17 cellular contexts compared by ENCODE assay signal in genomic region chr17:15958484-15958854, GRCh38. TPM values are rescaled to one million over a fixed set of nuclear protein-coding genes. Genes with fewer than 3 reads are reported as not detected.
DNase-seq lines count a peak whose midpoint lies in the region; ATAC-seq, FAIRE-seq and TF ChIP-seq lines count a peak whose summit lies in the region.
"Had no signal": no experiment of that assay in that cellular context is flagged by ENCODE, and none has a peak within 500 bp of the region (broad histone marks: within the 10 kb centered on the region; RNA-seq: fewer than 3 reads in every experiment).

No MANE protein-coding gene starts in this region.

- RAD21 ChIA-PET in HCT116 (lab: Charles Lee; ENCODE audit: low non-redundant PET in 1 of 2, low total read pairs in 2 of 2, uncharacterized antibody in 2 of 2, unreplicated experiment in 2 of 2), result interaction anchor here (0.9 to 1.6 kb wide), 2 partner anchors 9 to 13 kb away, joined by 3 read pairs; no protein-coding TSS in a partner anchor

- H4K20me1 ChIP-seq in HCT116 (ENCODE audit: insufficient read depth), result no peaks in the 10 kb centered on the region

- TF ChIP-seq CTCF in A549 (IDR thresholded peaks at IDR 0.05) (no peak), HCT116 (IDR thresholded peaks at IDR 0.05 in 2 of 3, conservative IDR thresholded peaks at IDR 0.05 in 1 of 3; ENCODE audit: borderline replicate concordance in 1 of 3, insufficient read depth in 1 of 3, low read depth in 2 of 3, low read length in 2 of 3) (no peak), left lung (IDR thresholded peaks at IDR 0.05) (no peak), right atrium auricular region (IDR thresholded peaks at IDR 0.05) (no peak)

- H3K27ac Mint-ChIP-seq in activated T-helper 17 cell treated with anti-CD3 and anti-CD28 coated beads, Interleukin-2, amount 50 U/mL, for 72 hours, result peak overlapping the region; percentile 77
- H3K27ac Mint-ChIP-seq: memory B cell had no signal

- H3K9me3 ChIP-seq in A549, result no peaks in the 10 kb centered on the region
- no peaks in the 10 kb centered on the region for H3K9me3 ChIP-seq in HCT116 (ENCODE audit: control insufficient read depth in 1 of 2, insufficient read depth in 1 of 2, low read depth in 1 of 2, low read length in 2 of 2)
- no peaks in the 10 kb centered on the region for H3K9me3 ChIP-seq in left lung
- H3K9me3 ChIP-seq in right atrium auricular region, result no peaks in the 10 kb centered on the region

- H3K36me3 Mint-ChIP-seq in activated T-helper 17 cell treated with anti-CD3 and anti-CD28 coated beads, Interleukin-2, amount 50 U/mL, for 72 hours (ENCODE audit: low read depth), result no peaks in the 10 kb centered on the region
- H3K36me3 Mint-ChIP-seq: memory B cell had no signal

- no peaks in the 10 kb centered on the region for H3K27me3 ChIP-seq in HCT116 (ENCODE audit: insufficient read depth, low read length)
- no peaks in the 10 kb centered on the region for H3K27me3 ChIP-seq in left lung
- H3K27me3 ChIP-seq in right atrium auricular region, result no peaks in the 10 kb centered on the region

- H3K9me2 ChIP-seq in HCT116 (ENCODE audit: insufficient read depth), result no peaks in the 10 kb centered on the region

- no peak overlapping the region for H2AFZ ChIP-seq in HCT116 (ENCODE audit: low read depth, low read length, poor library complexity, severe bottlenecking)
- H2AFZ ChIP-seq: parathyroid adenoma had no signal

- TF ChIP-seq RAD21 in A549 (conservative IDR thresholded peaks at IDR 0.05 in 1 of 2, IDR thresholded peaks at IDR 0.05 in 1 of 2) (no peak), HCT116 (IDR thresholded peaks at IDR 0.05; ENCODE audit: low read depth) (no peak)

- peak overlapping the region; percentile 50 for H3K4me3 Mint-ChIP-seq in activated T-helper 17 cell treated with anti-CD3 and anti-CD28 coated beads, Interleukin-2, amount 50 U/mL, for 72 hours
- H3K4me3 Mint-ChIP-seq: memory B cell; T-helper 1 cell treated with Interleukin-12 subunit alpha and Interleukin-12 subunit beta and Interleukin-4 antibody, amounts not matched to agents 30 μg/mL and 1 μg/mL, for 36 hours had no signal

- H3K27me3 Mint-ChIP-seq in activated T-helper 17 cell treated with anti-CD3 and anti-CD28 coated beads, Interleukin-2, amount 50 U/mL, for 72 hours, result peaks cover 25% of the 10 kb centered on the region

- no TSS peak for BruUV-seq in HCT116 (replicated peaks; lab: Mats Ljungman, UMichigan)

- peaks cover 38% of the 10 kb centered on the region for H3K4me1 Mint-ChIP-seq in activated T-helper 17 cell treated with anti-CD3 and anti-CD28 coated beads, Interleukin-2, amount 50 U/mL, for 72 hours

- H3K9ac ChIP-seq in HCT116 (ENCODE audit: low read length), result peak overlapping the region; percentile 79
- H3K9ac ChIP-seq: parathyroid adenoma had no signal

- peaks cover 92% of the 10 kb centered on the region for H3K79me2 ChIP-seq in HCT116 (ENCODE audit: insufficient read depth, low read length)
- H3K79me2 ChIP-seq: parathyroid adenoma had no signal

- CTCF ChIA-PET in A549 (lab: Yijun Ruan, JAX), result interaction anchor here (1.1 to 8.2 kb wide), 6 partner anchors 9 to 130 kb away, joined by 3 to 72 read pairs (median 10); partner anchors contain the start of genes ADORA2B, TTC19 and ZSWIM7
- CTCF ChIA-PET in HCT116 (lab: Charles Lee), result no interaction called here

- 94% methylated on average over 4 of the region's 4 CpGs for WGBS in A549 (ENCODE audit: missing lambda C conversion rate)

- H3K27ac ChIP-seq in A549 (peak overlapping the region; percentile 69 to 73), HCT116 (ENCODE audit: low read depth, low read length) (peak overlapping the region; percentile 92), left lung (peak overlapping the region; percentile 45 to 76), right atrium auricular region (no peak overlapping the region)
- H3K27ac ChIP-seq: parathyroid adenoma had no signal

- no peak for DNase-seq in A549 (ENCODE audit: low read depth in 1 of 2, low spot score in 1 of 2)
- no peak for DNase-seq in HCT116 (ENCODE audit: low read depth, low spot score)
- no peak for DNase-seq in left lung
- DNase-seq in kidney glomerular epithelial cell (lab: John Stamatoyannopoulos, UW), result no peak
- DNase-seq in right atrium auricular region (ENCODE audit: low spot score), result no peak
- no peak for DNase-seq in amygdala (lab: John Stamatoyannopoulos, UW)
- DNase-seq: C1 segment of cervical spinal cord; KG1; NCI-H2081; stimulated activated CD4-positive, alpha-beta T cell treated with anti-CD3 and anti-CD28 coated beads, Interleukin-4, amount 100 ng/mL, for 1 hour had no signal

- no peak overlapping the region for H3K4me3 ChIP-seq in A549
- H3K4me3 ChIP-seq in HCT116 (replicated peaks in 1 of 2; ENCODE audit: low read depth in 1 of 2, low read length in 2 of 2), result peak overlapping the region in 1 of 2 experiments; percentile 16; a peak in 2 of 4 replicates
- no peak overlapping the region for H3K4me3 ChIP-seq in left lung
- no peak overlapping the region for H3K4me3 ChIP-seq in right atrium auricular region

- intact Hi-C loops in HCT116 (cut with micrococcal nuclease) (loop anchor here (5.0 kb wide), 1 partner anchor 424 kb away; the partner anchor contains the start of gene UBB), left lung (cut with DNase I) (no loop called here)

- TF ChIP-seq EP300 in A549 (IDR thresholded peaks at IDR 0.05), result no peak

- H3K36me3 ChIP-seq in HCT116 (ENCODE audit: control insufficient read depth in 1 of 2, insufficient read depth in 2 of 2, low read length in 2 of 2) (peaks cover 0 to 4% of the 10 kb centered on the region in 2 experiments; a peak in 1 of 4 replicates), left lung (no peaks in the 10 kb centered on the region), right atrium auricular region (no peaks in the 10 kb centered on the region)

- no peak for TF ChIP-seq POLR2A in A549 (IDR thresholded peaks at IDR 0.05; ENCODE audit: low read length)
- TF ChIP-seq POLR2A in HCT116 (IDR thresholded peaks at IDR 0.05; ENCODE audit: borderline replicate concordance, extremely low read depth, insufficient read depth, insufficient read length), result no peak

- H3K9me3 Mint-ChIP-seq in activated T-helper 17 cell treated with anti-CD3 and anti-CD28 coated beads, Interleukin-2, amount 50 U/mL, for 72 hours, result no peaks in the 10 kb centered on the region
- H3K9me3 Mint-ChIP-seq: memory B cell; T-helper 1 cell treated with Interleukin-12 subunit alpha and Interleukin-12 subunit beta and Interleukin-4 antibody, amounts not matched to agents 30 μg/mL and 1 μg/mL, for 36 hours had no signal

- peak overlapping the region; percentile 58 for H3K4me2 ChIP-seq in A549
- H3K4me2 ChIP-seq in HCT116 (ENCODE audit: low read length), result peak overlapping the region; percentile 80

- POLR2A ChIA-PET in A549 (lab: Yijun Ruan, JAX) (interaction anchor here (1.5 kb wide), 1 partner anchor 41 kb away, joined by 15 read pairs; the partner anchor contains the start of genes TTC19 and ZSWIM7), HCT116 (lab: Charles Lee) (interaction anchor here (1.2 to 2.3 kb wide), 3 partner anchors 9 to 41 kb away, joined by 8 to 20 read pairs (median 9); partner anchors contain the start of genes ADORA2B, TTC19 and ZSWIM7)

- FAIRE-seq in A549 (lab: Jason Lieb, UNC), result no peak
- FAIRE-seq: bronchial epithelial cell, G401.6 had no signal

- H3K4me1 ChIP-seq in A549 (peaks cover 45% of the 10 kb centered on the region), HCT116 (ENCODE audit: control insufficient read depth in 1 of 2, insufficient read depth in 2 of 2, low read length in 2 of 2) (peaks cover 85 to 97% of the 10 kb centered on the region in 2 experiments), left lung (peaks cover 14 to 32% of the 10 kb centered on the region in 2 donors), right atrium auricular region (peaks cover 0 to 3% of the 10 kb centered on the region in 2 donors)
- H3K4me1 ChIP-seq: parathyroid adenoma had no signal

- ATAC-seq in A549 (peak; percentile 35 to 46; a peak in 5 of 6 replicates), HCT116 (no peak), left lung (no peak), HG03135 (IDR thresholded peaks at IDR 0.05; ENCODE audit: unreplicated experiment) (no peak)
- no peak for ATAC-seq in activated T-helper 17 cell treated with anti-CD3 and anti-CD28 coated beads, Interleukin-2, amount 50 U/mL, for 72 hours (replicated peaks)

RNA-seq across cellular contexts. Expression of gene ADORA2B, which starts 13.5 kb away (rescaled TPM):
- polyA plus RNA-seq in A549 (2011; rRNA removed) (10.2 and 14.4 TPM in 2 replicates), A549 (2017; fragmentation: RNase III; extraction: RNeasy Plus Mini Kit Qiagen cat#74134 plus additional on column Dnase treatment) (5.7 to 6.3 TPM (median 6.2 TPM) in 3 replicates)
- polyA plus RNA-seq in A549 (2012; cell fraction: cytosol; rRNA removed), result 6.1 and 8.5 TPM in 2 replicates
- 7.3 and 7.9 TPM in 2 replicates for polyA plus RNA-seq in A549 (2012; cell fraction: nucleus; rRNA removed)
- polyA minus RNA-seq in A549 (2011; rRNA and poly(A)+ RNA removed), result 10.2 and 14.4 TPM in 2 replicates
- total RNA-seq in HCT116 (2021; ENCODE audit: unreplicated experiment) (47.5 TPM), left lung (10 to 100 TPM in 1 of 2 donors, 1 to 10 TPM in 1; 5.2 to 12.2 TPM), right atrium auricular region (1 to 10 TPM in 1 of 2 donors, under 1 TPM in 1; 0.59 to 1.0 TPM)
- polyA plus RNA-seq in HCT116 (2012), result 46.0 and 48.3 TPM in 2 replicates
- 1 to 10 TPM in 1 of 2 donors, under 1 TPM in 1; 0.19 to 3.4 TPM for total RNA-seq in activated T-helper 17 cell treated with anti-CD3 and anti-CD28 coated beads, Interleukin-2, amount 50 U/mL, for 72 hours

RNA-seq across cellular contexts. Expression of gene ZSWIM7, which starts 41.0 kb away (rescaled TPM):
- polyA plus RNA-seq in A549 (2011; rRNA removed), result 65.5 and 72.7 TPM in 2 replicates
- 69.6 and 76.1 TPM in 2 replicates for polyA plus RNA-seq in A549 (2012; cell fraction: cytosol; rRNA removed)
- polyA plus RNA-seq in A549 (2012; cell fraction: nucleus; rRNA removed), result 33.4 and 40.0 TPM in 2 replicates
- 56.1 to 62.9 TPM (median 60.0 TPM) in 3 replicates for polyA plus RNA-seq in A549 (2017; fragmentation: RNase III; extraction: RNeasy Plus Mini Kit Qiagen cat#74134 plus additional on column Dnase treatment)
- 17.1 and 24.2 TPM in 2 replicates for polyA minus RNA-seq in A549 (2011; rRNA and poly(A)+ RNA removed)
- total RNA-seq in HCT116 (2021; ENCODE audit: unreplicated experiment), result 33.5 TPM
- polyA plus RNA-seq in HCT116 (2012), result 29.3 and 36.6 TPM in 2 replicates
- total RNA-seq in activated T-helper 17 cell treated with anti-CD3 and anti-CD28 coated beads, Interleukin-2, amount 50 U/mL, for 72 hours, result 10 to 100 TPM; 10.9 to 14.8 TPM
- 10 to 100 TPM; 22.6 to 26.7 TPM for total RNA-seq in left lung
- total RNA-seq in right atrium auricular region, result 10 to 100 TPM; 14.5 to 20.9 TPM

RNA-seq across cellular contexts. Expression of gene TTC19, which starts 41.2 kb away (rescaled TPM):
- polyA plus RNA-seq in A549 (2011; rRNA removed) (16.6 and 23.6 TPM in 2 replicates), A549 (2017; fragmentation: RNase III; extraction: RNeasy Plus Mini Kit Qiagen cat#74134 plus additional on column Dnase treatment) (30.3 to 33.7 TPM (median 31.3 TPM) in 3 replicates)
- 7.5 and 11.9 TPM in 2 replicates for polyA plus RNA-seq in A549 (2012; cell fraction: cytosol; rRNA removed)
- polyA plus RNA-seq in A549 (2012; cell fraction: nucleus; rRNA removed), result 14.8 and 21.5 TPM in 2 replicates
- polyA minus RNA-seq in A549 (2011; rRNA and poly(A)+ RNA removed), result 19.2 and 20.5 TPM in 2 replicates
- total RNA-seq in HCT116 (2021; ENCODE audit: unreplicated experiment) (61.3 TPM), left lung (10 to 100 TPM; 31.6 to 34.0 TPM), right atrium auricular region (10 to 100 TPM; 39.1 to 47.1 TPM)
- polyA plus RNA-seq in HCT116 (2012), result 34.5 and 41.1 TPM in 2 replicates
- 10 to 100 TPM; 22.2 to 28.8 TPM for total RNA-seq in activated T-helper 17 cell treated with anti-CD3 and anti-CD28 coated beads, Interleukin-2, amount 50 U/mL, for 72 hours

Comparison
In these comparisons a context has a peak if more than half of its experiments do, and no peak if none do; other contexts are left out.
1. ATAC-seq: peak in A549 (2 of 2); none in HCT116 (single experiment), activated T-helper 17 cell treated with anti-CD3 and anti-CD28 coated beads, Interleukin-2, amount 50 U/mL, for 72 hours (single experiment), left lung (single experiment) and HG03135 (single experiment).
2. H3K27ac ChIP-seq: peak in A549 (2 of 2), HCT116 (single experiment) and left lung (2 of 2); none in right atrium auricular region (0 of 2).